ENCODE assay signal across 16 cellular contexts in the genomic region with DNA sequence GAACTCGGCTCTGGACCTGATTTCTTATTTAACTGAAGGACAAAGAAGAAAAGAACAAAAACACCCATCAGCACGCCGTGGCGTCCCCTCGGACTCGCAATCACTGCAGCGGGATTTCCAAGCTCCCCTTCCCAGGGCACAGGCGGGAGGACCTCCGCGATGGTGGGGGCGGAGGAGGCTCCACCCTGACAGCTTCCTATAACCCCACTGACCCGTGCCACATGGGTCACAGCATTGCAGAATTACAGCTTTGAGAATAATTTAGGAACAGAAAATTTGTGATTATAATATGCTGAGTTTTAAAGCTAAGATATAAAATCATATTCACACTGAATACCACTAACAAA.
DNase-seq lines count a peak whose midpoint lies in the region; ATAC-seq, FAIRE-seq and TF ChIP-seq lines count a peak whose summit lies in the region.
"Had no signal": no experiment of that assay in that cellular context is flagged by ENCODE, and none has a peak within 500 bp of the region (broad histone marks: within the 10 kb centered on the region; RNA-seq: fewer than 3 reads in every experiment).

No MANE protein-coding gene starts in this region.

- H3K27me3 ChIP-seq in H7 (ENCODE audit: control insufficient read depth, insufficient read depth, low read length) (peaks cover 7% of the 10 kb centered on the region), colonic mucosa (no peaks in the 10 kb centered on the region), keratinocyte (ENCODE audit: control insufficient read depth, extremely low read depth, insufficient read depth, low read length) (no peaks in the 10 kb centered on the region), sigmoid colon (no peaks in the 10 kb centered on the region)
- no peaks in the 10 kb centered on the region for H3K27me3 ChIP-seq in CD4-positive, alpha-beta memory T cell (ENCODE audit: insufficient read depth, low read length)

- no peaks in the 10 kb centered on the region for H3K9me3 Mint-ChIP-seq in CD4-positive, alpha-beta memory T cell
- H3K9me3 Mint-ChIP-seq: activated B cell treated with CpG ODN at 0.5 μM for 24 hours; activated T-helper 17 cell treated with anti-CD3 and anti-CD28 coated beads, Interleukin-2, amount 50 U/mL, for 72 hours had no signal

- peak overlapping the region; percentile 80 for H2AFZ ChIP-seq in keratinocyte (ENCODE audit: control insufficient read depth, low read length)
- H2AFZ ChIP-seq: PC-9 had no signal

- H3K4me3 Mint-ChIP-seq in CD4-positive, alpha-beta memory T cell = no peak overlapping the region
- H3K4me3 Mint-ChIP-seq: activated B cell treated with CpG ODN at 0.5 μM for 24 hours; activated T-helper 17 cell treated with anti-CD3 and anti-CD28 coated beads, Interleukin-2, amount 50 U/mL, for 72 hours had no signal

- no peak overlapping the region for H3K27ac ChIP-seq in colonic mucosa
- H3K27ac ChIP-seq in keratinocyte (ENCODE audit: control insufficient read depth, insufficient read depth, low read length) = no peak overlapping the region
- H3K27ac ChIP-seq in sigmoid colon = no peak overlapping the region
- no peak overlapping the region for H3K27ac ChIP-seq in CD4-positive, alpha-beta memory T cell (ENCODE audit: low read depth, low read length)
- H3K27ac ChIP-seq: PC-9 had no signal

- no peak for FAIRE-seq in keratinocyte (lab: Jason Lieb, UNC)

- intact Hi-C loops in colonic mucosa (cut with DNase I) = no loop called here
- intact Hi-C loops in sigmoid colon (cut with DNase I) = no loop called here
- intact Hi-C loops in CD4-positive, alpha-beta memory T cell (cut with micrococcal nuclease) = no loop called here

- TF ChIP-seq POLR2A in sigmoid colon (IDR thresholded peaks at IDR 0.05) = no peak

- H3K9me1 ChIP-seq in keratinocyte (ENCODE audit: control insufficient read depth, extremely low read depth, insufficient read depth, low read length) = no peaks in the 10 kb centered on the region

- H3K4me2 ChIP-seq in keratinocyte (ENCODE audit: control insufficient read depth, extremely low read depth, insufficient read depth, low read depth, low read length) = peak overlapping the region; percentile 65
- H3K4me2 ChIP-seq: PC-9 had no signal

- H3K4me1 ChIP-seq in colonic mucosa (no peaks in the 10 kb centered on the region), keratinocyte (ENCODE audit: control insufficient read depth, extremely low read depth, insufficient read depth, low read length) (peaks cover 3% of the 10 kb centered on the region), sigmoid colon (peaks cover 0 to 10% (median 0%) of the 10 kb centered on the region in 4 donors)
- H3K4me1 ChIP-seq in CD4-positive, alpha-beta memory T cell (ENCODE audit: insufficient read depth, low read length) = no peaks in the 10 kb centered on the region

- H3K4me3 ChIP-seq in H7 (ENCODE audit: insufficient read depth, low read depth, low read length) (peak overlapping the region; percentile 37), colonic mucosa (peak overlapping the region; percentile 17), keratinocyte (ENCODE audit: control insufficient read depth in 2 of 3, extremely low read depth in 1 of 3, insufficient read depth in 2 of 3, low read depth in 1 of 3, low read length in 3 of 3) (peak overlapping the region in 2 of 3 experiments; percentile 13 to 59), sigmoid colon (peak overlapping the region in 3 of 4 donors; percentile 9 to 34 (median 26))
- H3K4me3 ChIP-seq in CD4-positive, alpha-beta memory T cell (ENCODE audit: low read length in 2 of 2) = no peak overlapping the region
- H3K4me3 ChIP-seq: lung, PC-9 had no signal

- H3K27ac Mint-ChIP-seq in CD4-positive, alpha-beta memory T cell = no peak overlapping the region
- H3K27ac Mint-ChIP-seq: activated B cell treated with CpG ODN at 0.5 μM for 24 hours; activated T-helper 17 cell treated with anti-CD3 and anti-CD28 coated beads, Interleukin-2, amount 50 U/mL, for 72 hours had no signal

- CTCF ChIA-PET in CD4-positive, alpha-beta memory T cell (lab: Charles Lee; ENCODE audit: partially characterized antibody) = no interaction called here

- H3K4me1 Mint-ChIP-seq in CD4-positive, alpha-beta memory T cell = peaks cover 0 to 4% (median 2%) of the 10 kb centered on the region in 4 donors
- H3K4me1 Mint-ChIP-seq: activated B cell treated with CpG ODN at 0.5 μM for 24 hours; activated T-helper 17 cell treated with anti-CD3 and anti-CD28 coated beads, Interleukin-2, amount 50 U/mL, for 72 hours had no signal

- dilution Hi-C loops in keratinocyte (cut with MboI; ENCODE audit: extremely low pct_ligation_motif_present, low sequenced_read_pairs) = no loop called here

- WGBS in sigmoid colon, 2 donors = 8 to 10% methylated on average over 12 of the region's 12 CpGs

- H3K9ac ChIP-seq in colonic mucosa (ENCODE audit: low read depth in 2 of 2, low read length in 2 of 2) (no peak overlapping the region), keratinocyte (ENCODE audit: control insufficient read depth, extremely low read depth, insufficient read depth, low read length) (no peak overlapping the region)

- peak; percentile 22 for DNase-seq in H7
- no peak for DNase-seq in colonic mucosa
- DNase-seq in keratinocyte (ENCODE audit: low read depth, low spot score) = no peak
- no peak for DNase-seq in sigmoid colon
- no peak for DNase-seq in NCI-H2107 (lab: John Stamatoyannopoulos, UW)
- DNase-seq in MV-4-11 (lab: John Stamatoyannopoulos, UW) = no peak
- DNase-seq in CD4-positive, alpha-beta memory T cell = no peak
- DNase-seq: activated B cell treated with CpG ODN at 0.5 μM for 24 hours; DMS153; effector CD4-positive, alpha-beta T cell; NCI-H1048; PC-9; stimulated activated CD4-positive, alpha-beta T cell treated with anti-CD3 and anti-CD28 coated beads, Interleukin-1b, Interleukin-23, amount 100 ng/mL, for 48 hours had no signal

- no peaks in the 10 kb centered on the region for H4K20me1 ChIP-seq in keratinocyte (ENCODE audit: control insufficient read depth, extremely low read depth, insufficient read depth, low read length)

- POLR2A ChIA-PET in CD4-positive, alpha-beta memory T cell (lab: Charles Lee; ENCODE audit: partially characterized antibody) = no interaction called here

- no peaks in the 10 kb centered on the region for H3K79me2 ChIP-seq in keratinocyte (ENCODE audit: control insufficient read depth, insufficient read depth, low read length)

- peaks cover 10 to 12% of the 10 kb centered on the region in 2 donors for H3K27me3 Mint-ChIP-seq in CD4-positive, alpha-beta memory T cell

- no peak for ATAC-seq in HG02870 (IDR thresholded peaks at IDR 0.05; ENCODE audit: unreplicated experiment)
- ATAC-seq: activated T-helper 17 cell treated with anti-CD3 and anti-CD28 coated beads, Interleukin-2, amount 50 U/mL, for 72 hours had no signal

- H3K36me3 ChIP-seq in H7 (replicated peaks; ENCODE audit: control insufficient read depth, insufficient read depth, low read length) (no peaks in the 10 kb centered on the region), colonic mucosa (no peaks in the 10 kb centered on the region), keratinocyte (ENCODE audit: control insufficient read depth in 2 of 2, extremely low read depth in 1 of 2, insufficient read depth in 2 of 2, low read length in 2 of 2) (no peaks in the 10 kb centered on the region), sigmoid colon (no peaks in the 10 kb centered on the region)
- no peaks in the 10 kb centered on the region for H3K36me3 ChIP-seq in CD4-positive, alpha-beta memory T cell (ENCODE audit: insufficient read depth, low read length)

- no peak for TF ChIP-seq EP300 in sigmoid colon (IDR thresholded peaks at IDR 0.05)

- no peaks in the 10 kb centered on the region for H3K36me3 Mint-ChIP-seq in CD4-positive, alpha-beta memory T cell

- TF ChIP-seq CTCF in colonic mucosa (IDR thresholded peaks at IDR 0.05) (no peak), keratinocyte (optimal IDR thresholded peaks at IDR 0.05 in 1 of 3, IDR thresholded peaks at IDR 0.05 in 1 of 3, conservative IDR thresholded peaks at IDR 0.05 in 1 of 3; ENCODE audit: extremely low read depth in 1 of 3, insufficient read depth in 2 of 3, low read length in 3 of 3) (no peak), sigmoid colon (IDR thresholded peaks at IDR 0.05) (no peak)

- H3K9me3 ChIP-seq in colonic mucosa (no peaks in the 10 kb centered on the region), keratinocyte (ENCODE audit: control insufficient read depth, low read depth, low read length) (no peaks in the 10 kb centered on the region), sigmoid colon (no peaks in the 10 kb centered on the region)
- H3K9me3 ChIP-seq in CD4-positive, alpha-beta memory T cell (ENCODE audit: control insufficient read depth in 1 of 2, low read length in 2 of 2) = no peaks in the 10 kb centered on the region

Comparison
In these comparisons a context has a peak if more than half of its experiments do, and no peak if none do; other contexts are left out.
1. H3K4me3 ChIP-seq: peak in H7 (single experiment), colonic mucosa (single experiment), keratinocyte (2 of 3) and sigmoid colon (3 of 4); none in CD4-positive, alpha-beta memory T cell (0 of 2).